In the genomic region with DNA sequence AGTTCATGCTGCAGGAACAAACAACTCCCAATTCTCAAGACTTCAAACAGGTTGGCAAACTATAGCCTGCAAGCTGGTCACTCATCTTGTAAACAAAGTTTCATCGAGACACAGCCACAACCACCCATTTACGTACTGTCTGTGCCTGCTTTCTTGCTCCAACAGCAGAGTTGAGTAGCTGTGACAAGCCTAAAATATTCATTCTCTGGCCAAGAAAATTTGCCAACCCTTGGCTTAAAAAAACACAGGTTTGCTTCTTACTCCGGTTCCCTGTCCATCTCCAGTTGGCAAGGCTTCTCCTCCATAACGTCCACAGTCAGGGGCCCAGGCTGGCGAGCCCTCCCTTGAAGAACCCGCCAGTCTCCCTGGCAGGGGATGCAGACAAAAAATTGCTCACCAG, we compare ENCODE assay signal across 19 cellular contexts.
DNase-seq lines count a peak whose midpoint lies in the region; ATAC-seq and TF ChIP-seq lines count a peak whose summit lies in the region.
"Had no signal": no experiment of that assay in that cellular context is flagged by ENCODE, and none has a peak within 500 bp of the region (broad histone marks: within the 10 kb centered on the region; RNA-seq: fewer than 3 reads in every experiment).

No MANE protein-coding gene starts in this region.

- ATAC-seq in esophagus mucosa (no peak), GM21390 (IDR thresholded peaks at IDR 0.05; ENCODE audit: unreplicated experiment) (no peak), HG02973 (IDR thresholded peaks at IDR 0.05; ENCODE audit: unreplicated experiment) (no peak), GM19455 (IDR thresholded peaks at IDR 0.05; ENCODE audit: unreplicated experiment) (no peak)

- no peak overlapping the region for H3K4me3 Mint-ChIP-seq in neural progenitor cell
- H3K4me3 Mint-ChIP-seq: CD4-positive, alpha-beta memory T cell; H9; HFFc6 had no signal

- no peaks in the 10 kb centered on the region for H4K20me1 ChIP-seq in neural progenitor cell (ENCODE audit: low read depth)

- no peaks in the 10 kb centered on the region for H3K79me2 ChIP-seq in neural progenitor cell (ENCODE audit: low read depth)

- peaks cover 49% of the 10 kb centered on the region for H3K4me1 Mint-ChIP-seq in neural progenitor cell
- H3K4me1 Mint-ChIP-seq: CD4-positive, alpha-beta memory T cell had no signal

- DNase-seq in G401 (ENCODE audit: low spot score) (peak; percentile 63), RWPE1 (ENCODE audit: low spot score) (no peak), neural progenitor cell (ENCODE audit: low spot score) (no peak)
- DNase-seq: 8988T; CD4-positive, alpha-beta memory T cell; DMS153; H9; HFFc6; KBM-7; NCI-H1092; NCI-H1436; NCI-H1930; SHP77 had no signal

- H3K36me3 Mint-ChIP-seq in neural progenitor cell, result no peaks in the 10 kb centered on the region
- H3K36me3 Mint-ChIP-seq: CD4-positive, alpha-beta memory T cell had no signal

- TF ChIP-seq CTCF in RWPE1 (conservative IDR thresholded peaks at IDR 0.05; ENCODE audit: low read depth), result no peak
- no peak for TF ChIP-seq CTCF in neural progenitor cell (IDR thresholded peaks at IDR 0.05)

- H2AFZ ChIP-seq in neural progenitor cell (replicated peaks), result peak overlapping the region; percentile 47

- peak overlapping the region; percentile 24 for H3K4me2 ChIP-seq in neural progenitor cell

- peaks cover 5% of the 10 kb centered on the region for H3F3A ChIP-seq in neural progenitor cell (ENCODE audit: low read depth)

- H3K27ac ChIP-seq in RWPE1 (peak overlapping the region; percentile 23), cingulate gyrus (ENCODE audit: low read depth, low read length) (peak overlapping the region; percentile 55), neural progenitor cell (no peak overlapping the region)
- H3K27ac ChIP-seq: BLaER1 treated with 17β-estradiol and CSF1 and Interleukin-3, amounts not matched to agents 10 nM and 100 nM had no signal

- no peaks in the 10 kb centered on the region for H3K9me3 Mint-ChIP-seq in neural progenitor cell
- H3K9me3 Mint-ChIP-seq: HFFc6 had no signal

- H3K4me3 ChIP-seq in neural progenitor cell, result no peak overlapping the region
- H3K4me3 ChIP-seq: BLaER1 treated with 17β-estradiol and CSF1 and Interleukin-3, amounts not matched to agents 10 nM and 100 nM had no signal

- peaks cover 9% of the 10 kb centered on the region for H3K4me1 ChIP-seq in neural progenitor cell

- no peaks in the 10 kb centered on the region for H3K36me3 ChIP-seq in neural progenitor cell
- H3K36me3 ChIP-seq: BLaER1 treated with 17β-estradiol and CSF1 and Interleukin-3, amounts not matched to agents 10 nM and 100 nM had no signal

- peaks cover 19% of the 10 kb centered on the region for H3K27me3 Mint-ChIP-seq in neural progenitor cell (ENCODE audit: insufficient read depth, low read depth)

- POLR2A ChIA-PET in RWPE1 (lab: Yijun Ruan, JAX; ENCODE audit: low non-redundant PET), result no interaction called here

- H3K9me3 ChIP-seq in neural progenitor cell (ENCODE audit: low read depth), result no peaks in the 10 kb centered on the region

- in situ Hi-C loops in G401 (cut with HindIII; ENCODE audit: low sequenced_read_pairs), result no loop called here

- H3K27ac Mint-ChIP-seq in neural progenitor cell, result no peak overlapping the region
- H3K27ac Mint-ChIP-seq: CD4-positive, alpha-beta memory T cell; H9; HFFc6 had no signal

- H3K27me3 ChIP-seq in neural progenitor cell, result no peaks in the 10 kb centered on the region

- CTCF ChIA-PET in RWPE1 (lab: Yijun Ruan, JAX), result interaction anchor here (0.7 kb wide), 2 partner anchors 11 to 32 kb away, joined by 3 to 4 read pairs; no protein-coding TSS in a partner anchor

- H3K9ac ChIP-seq in neural progenitor cell, result no peak overlapping the region
- H3K9ac ChIP-seq: BLaER1 treated with 17β-estradiol and CSF1 and Interleukin-3, amounts not matched to agents 10 nM and 100 nM had no signal
